ENCODE assay signal across 8 cellular contexts in the genomic region with DNA sequence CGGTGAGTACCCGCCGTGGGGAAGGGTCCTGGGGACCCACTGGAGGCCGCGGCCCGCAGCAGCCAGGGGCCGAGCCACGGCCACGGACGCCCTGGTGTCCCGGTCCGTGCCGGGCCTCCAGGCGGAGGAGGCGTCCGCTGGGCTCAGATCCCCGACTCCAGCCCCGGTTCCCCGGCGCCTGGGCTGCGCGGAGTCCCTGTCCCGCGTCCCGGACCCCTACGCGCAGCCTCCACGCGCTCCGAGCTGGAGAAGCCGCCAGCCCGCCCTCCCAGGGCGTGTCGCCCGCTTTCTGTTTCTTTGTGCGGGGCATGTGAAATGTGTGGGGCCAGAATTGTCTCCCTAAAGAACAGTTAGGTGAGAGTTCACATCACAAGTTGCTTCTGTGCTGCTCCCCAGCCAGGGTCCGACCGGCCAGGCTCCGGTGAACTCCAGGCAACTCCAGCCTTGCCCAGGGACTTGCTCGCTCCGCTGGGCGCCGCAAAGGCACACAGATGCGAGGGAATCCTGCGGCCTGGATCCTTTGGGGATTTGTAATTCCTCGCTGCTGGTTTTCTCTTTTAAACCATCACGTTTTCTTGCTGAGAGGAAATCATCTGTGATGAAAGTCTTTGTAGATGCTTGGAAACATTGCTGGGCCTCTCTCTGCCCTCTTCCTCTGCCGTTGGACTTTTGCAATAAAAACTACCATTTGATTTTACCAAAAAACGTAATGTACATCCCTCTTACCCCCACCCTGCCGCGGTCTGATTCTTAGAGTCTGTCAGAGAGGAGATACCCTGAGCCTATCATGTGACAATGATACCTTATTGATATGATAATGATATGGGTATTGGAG. TPM values are rescaled to one million over a fixed set of nuclear protein-coding genes. Genes with fewer than 3 reads are reported as not detected.
A peak's percentile ranks its signal among the peaks of the same experiment; 100 is the strongest.
DNase-seq lines count a peak whose midpoint lies in the region; ATAC-seq and TF ChIP-seq lines count a peak whose summit lies in the region.

No MANE protein-coding gene starts in this region.

- H3K4me1 ChIP-seq in GM23248 (ENCODE audit: insufficient read depth): peaks cover 35% of the 10 kb centered on the region
- peaks cover 35% of the 10 kb centered on the region for H3K4me1 ChIP-seq in Loucy (ENCODE audit: insufficient read depth, low read length, poor library complexity, severe bottlenecking)

- H2AFZ ChIP-seq in GM23248 (peak overlapping the region; percentile 84), Loucy (ENCODE audit: low read length) (peak overlapping the region; percentile 71)

- in situ Hi-C loops in GM23248 (cut with MboI) (no loop called here), KBM-7 (cut with MboI; ENCODE audit: low pct_unique_long_range_greater_than_20kb, low sequenced_read_pairs) (no loop called here)

- H3K9me2 ChIP-seq in GM23248 (ENCODE audit: insufficient read depth) (no peaks in the 10 kb centered on the region), Loucy (replicated peaks; ENCODE audit: low read depth, low read length) (no peaks in the 10 kb centered on the region)

- no peaks in the 10 kb centered on the region for H3K9me3 ChIP-seq in GM23248 (ENCODE audit: low read depth)
- no peaks in the 10 kb centered on the region for H3K9me3 ChIP-seq in Loucy (ENCODE audit: insufficient read depth, low read depth, low read length)

- peaks cover 12% of the 10 kb centered on the region for H3K27me3 Mint-ChIP-seq in progenitor cell of endocrine pancreas

- H3K36me3 Mint-ChIP-seq in progenitor cell of endocrine pancreas (ENCODE audit: insufficient read depth): no peaks in the 10 kb centered on the region

- peaks cover 27% of the 10 kb centered on the region for H3F3A ChIP-seq in GM23248 (ENCODE audit: insufficient read depth)
- peaks cover 8% of the 10 kb centered on the region; the same call in 1 of the 2 replicates for H3F3A ChIP-seq in Loucy (ENCODE audit: low read depth)

- H3K27ac Mint-ChIP-seq in progenitor cell of endocrine pancreas: peak overlapping the region; percentile 93

- peak overlapping the region; percentile 97 for H3K4me2 ChIP-seq in GM23248 (ENCODE audit: unreplicated experiment)
- H3K4me2 ChIP-seq in Loucy (ENCODE audit: low read depth, low read length, poor library complexity, severe bottlenecking): peak overlapping the region; percentile 89

- H3K27me3 ChIP-seq in GM23248 (replicated peaks; ENCODE audit: insufficient read depth) (no peaks in the 10 kb centered on the region), Loucy (ENCODE audit: insufficient read depth, low read length, poor library complexity, severe bottlenecking) (no peaks in the 10 kb centered on the region)

- H3K27ac ChIP-seq in GM23248: peak overlapping the region; percentile 99

- H3K4me3 Mint-ChIP-seq in progenitor cell of endocrine pancreas (ENCODE audit: low read depth): peak overlapping the region; percentile 85

- no peaks in the 10 kb centered on the region for H3K9me3 Mint-ChIP-seq in progenitor cell of endocrine pancreas (ENCODE audit: low read depth)

- TF ChIP-seq CTCF in Loucy (conservative IDR thresholded peaks at IDR 0.05; ENCODE audit: low read length) (no peak), progenitor cell of endocrine pancreas (IDR thresholded peaks at IDR 0.05; ENCODE audit: unreplicated experiment) (no peak)

- 2 to 3% methylated on average over 29 to 37 of the region's 51 CpGs for WGBS in GM23248 (ENCODE audit: low coverage in 1 of 2, low lambda C conversion rate in 2 of 2, missing lambda C conversion rate in 2 of 2), 2 experiments

- peaks cover 12% of the 10 kb centered on the region; the same call in 1 of the 2 replicates for H3K79me2 ChIP-seq in GM23248 (ENCODE audit: insufficient read depth)
- H3K79me2 ChIP-seq in Loucy (ENCODE audit: insufficient read depth, low read length): peaks cover 57% of the 10 kb centered on the region

- peaks cover 34% of the 10 kb centered on the region for H3K4me1 Mint-ChIP-seq in progenitor cell of endocrine pancreas (ENCODE audit: low read depth)

- H3K9ac ChIP-seq in GM23248 (peak overlapping the region; percentile 97), Loucy (ENCODE audit: low read depth, low read length, poor library complexity, severe bottlenecking) (peak overlapping the region; percentile 96)

- intact Hi-C loops in Right ventricle myocardium superior (cut with DNase I): loop anchor here (10.0 kb wide), 1 partner anchor 118 kb away; no protein-coding TSS in a partner anchor

- no peaks in the 10 kb centered on the region for H3K36me3 ChIP-seq in GM23248 (ENCODE audit: low read depth)
- no peaks in the 10 kb centered on the region for H3K36me3 ChIP-seq in Loucy (ENCODE audit: insufficient read depth, low read length)

- H4K20me1 ChIP-seq in GM23248 (ENCODE audit: insufficient read depth): no peaks in the 10 kb centered on the region
- H4K20me1 ChIP-seq in Loucy (ENCODE audit: insufficient read depth, low read length, poor library complexity, severe bottlenecking): peaks cover 8% of the 10 kb centered on the region

- DNase-seq in ELR (ENCODE audit: low read depth) (peak; percentile 55), GM23248 (peak; percentile 70), Right ventricle myocardium superior (peak; percentile 71), progenitor cell of endocrine pancreas (ENCODE audit: low spot score, unreplicated experiment) (no peak), KBM-7 (no peak), ureter (ENCODE audit: low spot score) (no peak)
- peak; percentile 55 for DNase-seq in activated naive CD4-positive, alpha-beta T cell treated with Interleukin-2 at 50 U/mL for 16 hours

- ATAC-seq in Right ventricle myocardium superior (ENCODE audit: poor library complexity): peak; percentile 58

- H3K4me3 ChIP-seq in GM23248 (peak overlapping the region; percentile 81), Loucy (ENCODE audit: low read length, poor library complexity, severe bottlenecking) (peak overlapping the region; percentile 88)

RNA-seq across cellular contexts. Expression of a gene that starts 0.6 kb away (rescaled TPM):
- total RNA-seq in GM23248 (2014; rRNA removed; shearing (Covaris generic)): 24.0 and 42.6 TPM in 2 replicates
- 45.8 and 48.2 TPM in 2 replicates for polyA plus RNA-seq in GM23248 (2016; fragmentation: Nextera tagmentation; extraction: Ambion mirVana)
- total RNA-seq in Right ventricle myocardium superior: 111 TPM
- 29.5 and 34.5 TPM in 2 replicates for total RNA-seq in progenitor cell of endocrine pancreas
- 30.1 TPM for total RNA-seq in ureter

Comparison
In these comparisons a context has a peak if more than half of its experiments do, and no peak if none do; other contexts are left out.
1. DNase-seq: peak in ELR (single experiment), GM23248 (single experiment), activated naive CD4-positive, alpha-beta T cell treated with Interleukin-2 at 50 U/mL for 16 hours (single experiment) and Right ventricle myocardium superior (single experiment); none in progenitor cell of endocrine pancreas (single experiment), KBM-7 (single experiment) and ureter (single experiment).